ENCODE assay signal across 10 cellular contexts in genomic region chr9:86407022-86407421, GRCh38. TPM values are rescaled to one million over a fixed set of nuclear protein-coding genes. Genes with fewer than 3 reads are reported as not detected.
DNase-seq lines count a peak whose midpoint lies in the region; ATAC-seq lines count a peak whose summit lies in the region.
"Had no signal": no experiment of that assay in that cellular context is flagged by ENCODE, and none has a peak within 500 bp of the region (broad histone marks: within the 10 kb centered on the region; RNA-seq: fewer than 3 reads in every experiment).

No MANE protein-coding gene starts in this region.

- H3K4me2 ChIP-seq in trophoblast cell (ENCODE audit: low read length) (no peak overlapping the region), neuronal stem cell (ENCODE audit: insufficient read depth, low read length, poor library complexity, severe bottlenecking) (no peak overlapping the region)

- no peaks in the 10 kb centered on the region for H3K36me3 ChIP-seq in MG63
- H3K36me3 ChIP-seq in trophoblast cell (ENCODE audit: control insufficient read depth in 1 of 2, insufficient read depth in 2 of 2, low read length in 2 of 2) = no peaks in the 10 kb centered on the region
- no peaks in the 10 kb centered on the region for H3K36me3 ChIP-seq in neuronal stem cell (replicated peaks in 1 of 2; ENCODE audit: control insufficient read depth in 2 of 2, insufficient read depth in 2 of 2, low read length in 2 of 2)

- H3K4me1 ChIP-seq in trophoblast cell (ENCODE audit: control insufficient read depth in 1 of 2, insufficient read depth in 2 of 2, low read length in 2 of 2) (peaks cover 6 to 13% of the 10 kb centered on the region in 2 experiments), neuronal stem cell (ENCODE audit: control insufficient read depth in 2 of 2, insufficient read depth in 1 of 2, low read depth in 1 of 2, low read length in 2 of 2) (peaks cover 0 to 4% of the 10 kb centered on the region in 2 donors)

- ATAC-seq in GM21423 (IDR thresholded peaks at IDR 0.05; ENCODE audit: unreplicated experiment) = no peak

- H3K9ac ChIP-seq in trophoblast cell (ENCODE audit: low read length) (no peak overlapping the region), neuronal stem cell (ENCODE audit: low read depth, low read length, poor library complexity) (no peak overlapping the region)

- peak; percentile 52 for DNase-seq in EH (ENCODE audit: low read depth)
- DNase-seq in MG63 = peak; percentile 43
- DNase-seq in epithelial cell of prostate (ENCODE audit: low read depth, low spot score) = peak; percentile 65
- peak; percentile 53 to 66 for DNase-seq in trophoblast cell
- no peak for DNase-seq in NCI-H2081 treated with DMSO at 0.1 percent for 48 hours (lab: John Stamatoyannopoulos, UW)
- DNase-seq in neuronal stem cell (ENCODE audit: low spot score) = no peak
- no peak for DNase-seq in NCI-H510A treated with DMSO at 0.1 percent for 48 hours (lab: John Stamatoyannopoulos, UW)
- DNase-seq: KBM-7, SW 1271 had no signal

- H3K79me1 ChIP-seq in trophoblast cell (ENCODE audit: low read length) (peaks cover 3% of the 10 kb centered on the region), neuronal stem cell (ENCODE audit: low read depth, low read length) (no peaks in the 10 kb centered on the region)

- peak overlapping the region; percentile 74 for H2BK120ac ChIP-seq in trophoblast cell (ENCODE audit: insufficient read depth, low read length, poor library complexity)
- H2BK120ac ChIP-seq in neuronal stem cell (ENCODE audit: low read depth, low read length) = no peak overlapping the region

- H2BK12ac ChIP-seq in trophoblast cell (ENCODE audit: low read length) (peak overlapping the region; percentile 87), neuronal stem cell (ENCODE audit: low read length) (no peak overlapping the region)

- H3K14ac ChIP-seq in trophoblast cell (ENCODE audit: low read length) = peak overlapping the region; percentile 40
- no peak overlapping the region for H3K14ac ChIP-seq in neuronal stem cell (ENCODE audit: low read length)

- H3K27me3 ChIP-seq in MG63 = no peaks in the 10 kb centered on the region
- no peaks in the 10 kb centered on the region for H3K27me3 ChIP-seq in trophoblast cell (ENCODE audit: insufficient read depth, low read length)
- no peaks in the 10 kb centered on the region for H3K27me3 ChIP-seq in neuronal stem cell (ENCODE audit: control insufficient read depth in 3 of 3, insufficient read depth in 3 of 3, low read depth in 1 of 3, low read length in 3 of 3)

- H2AK5ac ChIP-seq in trophoblast cell (ENCODE audit: low read length) = no peak overlapping the region
- no peak overlapping the region for H2AK5ac ChIP-seq in neuronal stem cell (ENCODE audit: low read depth, low read length)

- H4K91ac ChIP-seq in trophoblast cell (ENCODE audit: low read depth, low read length) = peak overlapping the region; percentile 61
- no peak overlapping the region for H4K91ac ChIP-seq in neuronal stem cell (ENCODE audit: low read depth, low read length, poor library complexity)

- no peak overlapping the region for H4K8ac ChIP-seq in trophoblast cell (ENCODE audit: low read depth, low read length)
- H4K8ac ChIP-seq in neuronal stem cell (ENCODE audit: low read depth, low read length) = no peak overlapping the region

- H3K27ac ChIP-seq in epithelial cell of prostate (peak overlapping the region; percentile 89), trophoblast cell (ENCODE audit: low read depth, low read length) (peak overlapping the region; percentile 14), neuronal stem cell (replicated peaks; ENCODE audit: low read length) (no peak overlapping the region)

- no peak overlapping the region for H2BK5ac ChIP-seq in trophoblast cell (ENCODE audit: low read depth, low read length, poor library complexity)
- H2BK5ac ChIP-seq in neuronal stem cell (ENCODE audit: low read length) = no peak overlapping the region

- H3K79me2 ChIP-seq in trophoblast cell (ENCODE audit: control insufficient read depth, insufficient read depth, low read length, poor library complexity) = no peaks in the 10 kb centered on the region

- no peak overlapping the region for H4K12ac ChIP-seq in trophoblast cell (ENCODE audit: low read depth, low read length)

- H2BK15ac ChIP-seq in neuronal stem cell (ENCODE audit: low read length) = no peak overlapping the region

- no peak overlapping the region for H3K4ac ChIP-seq in trophoblast cell (ENCODE audit: low read depth, low read length)
- H3K4ac ChIP-seq in neuronal stem cell (ENCODE audit: low read length) = no peak overlapping the region

- WGBS in trophoblast cell (ENCODE audit: extremely low coverage, insufficient coverage, insufficient read length) = no CpG with 5 or more reads among the region's 3 CpGs
- no CpG with 5 or more reads among the region's 3 CpGs for WGBS in neuronal stem cell (ENCODE audit: extremely low coverage in 2 of 2, insufficient read length in 2 of 2, insufficient replicate concordance in 1 of 2), 2 donors

- H3K18ac ChIP-seq in trophoblast cell (ENCODE audit: low read length) (no peak overlapping the region), neuronal stem cell (ENCODE audit: low read length) (no peak overlapping the region)

- H3K23ac ChIP-seq in trophoblast cell (ENCODE audit: low read length) = no peak overlapping the region
- H3K23ac ChIP-seq in neuronal stem cell (ENCODE audit: low read depth, low read length, poor library complexity) = no peak overlapping the region

- H2AFZ ChIP-seq in trophoblast cell (ENCODE audit: insufficient read depth, low read length, poor library complexity) (no peak overlapping the region), neuronal stem cell (ENCODE audit: low read length) (no peak overlapping the region)

- H3K4me3 ChIP-seq in MG63 = no peak overlapping the region
- no peak overlapping the region for H3K4me3 ChIP-seq in trophoblast cell (ENCODE audit: low read depth, low read length)
- no peak overlapping the region for H3K4me3 ChIP-seq in neuronal stem cell (ENCODE audit: low read length in 2 of 2)

- H3K9me3 ChIP-seq in MG63 (no peaks in the 10 kb centered on the region), trophoblast cell (ENCODE audit: insufficient read depth, low read depth, low read length) (no peaks in the 10 kb centered on the region), neuronal stem cell (replicated peaks in 1 of 2; ENCODE audit: control insufficient read depth in 2 of 2, insufficient read depth in 1 of 2, low read depth in 1 of 2, low read length in 2 of 2) (no peaks in the 10 kb centered on the region)

RNA-seq across cellular contexts. Expression of gene TUT7, which starts 52.8 kb away (rescaled TPM):
- 9.9 and 11.8 TPM in 2 replicates for total RNA-seq in MG63 (2014; rRNA removed; shearing (Covaris generic); ENCODE audit: low replicate concordance)
- polyA plus RNA-seq in trophoblast cell (2013) = 35.4 and 39.4 TPM in 2 replicates
- polyA plus RNA-seq in neuronal stem cell (2013, experiment 1 of 2) = 10.3 TPM
- polyA plus RNA-seq in neuronal stem cell (2013, experiment 2 of 2) = 10.9 TPM

Comparison
In these comparisons a context has a peak if more than half of its experiments do, and no peak if none do; other contexts are left out.
1. DNase-seq: peak in EH (single experiment), MG63 (single experiment), epithelial cell of prostate (single experiment) and trophoblast cell (2 of 2); none in NCI-H2081 treated with DMSO at 0.1 percent for 48 hours (single experiment), neuronal stem cell (single experiment) and NCI-H510A treated with DMSO at 0.1 percent for 48 hours (single experiment).